Comparison of ENCODE assay signal across 1 cellular context in the genomic region with DNA sequence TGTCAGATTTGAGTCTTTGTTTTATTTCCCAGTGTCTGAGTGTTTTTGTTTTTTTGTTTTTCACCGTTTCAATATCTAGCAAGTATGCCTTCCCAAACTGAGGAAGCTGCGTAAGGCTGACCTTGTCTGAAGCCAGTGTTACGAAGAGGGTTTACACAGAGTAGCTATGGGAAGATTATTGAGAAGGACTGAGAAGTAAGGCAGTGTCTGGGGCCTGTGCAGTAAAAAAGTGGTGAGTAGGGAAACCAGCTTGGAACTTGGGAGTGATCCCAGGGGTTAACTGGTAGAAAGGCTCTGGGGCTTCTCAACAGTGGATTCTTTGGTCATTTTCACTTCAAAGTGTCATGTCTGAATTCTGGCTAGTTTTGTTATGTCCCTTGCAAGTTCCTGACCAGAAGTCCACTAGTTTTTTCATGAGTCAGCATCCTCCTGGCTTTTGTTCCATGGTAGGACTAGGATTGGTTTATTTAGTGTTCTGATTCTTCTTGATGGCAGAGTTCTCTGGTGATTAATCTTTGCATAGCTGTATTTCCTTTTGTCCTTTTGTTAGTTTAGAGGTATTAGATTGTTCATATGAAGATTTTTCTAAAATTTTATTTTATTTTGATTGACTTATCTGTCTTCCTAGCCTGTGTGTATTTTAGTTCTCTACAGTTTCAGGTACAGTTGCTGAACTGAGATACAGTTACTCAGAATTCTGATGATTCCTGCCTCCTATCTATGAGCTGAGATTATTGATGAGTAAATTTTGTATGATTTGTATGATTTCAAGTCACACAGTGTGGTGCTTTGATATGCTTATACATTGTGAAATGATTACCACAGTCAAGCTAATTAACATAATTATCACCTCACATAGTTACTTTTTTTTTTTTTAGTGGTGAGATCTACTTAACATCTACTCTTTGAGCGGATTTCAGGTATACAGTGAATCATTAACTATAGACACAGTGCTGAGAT.
TF ChIP-seq lines count a peak whose summit lies in the region.

No MANE protein-coding gene starts in this region.

TF ChIP-seq in A549, 52 proteins besides CTCF, POLR2A, EP300 and RAD21 (continued from another document):
- TF ChIP-seq, protein P1, sequence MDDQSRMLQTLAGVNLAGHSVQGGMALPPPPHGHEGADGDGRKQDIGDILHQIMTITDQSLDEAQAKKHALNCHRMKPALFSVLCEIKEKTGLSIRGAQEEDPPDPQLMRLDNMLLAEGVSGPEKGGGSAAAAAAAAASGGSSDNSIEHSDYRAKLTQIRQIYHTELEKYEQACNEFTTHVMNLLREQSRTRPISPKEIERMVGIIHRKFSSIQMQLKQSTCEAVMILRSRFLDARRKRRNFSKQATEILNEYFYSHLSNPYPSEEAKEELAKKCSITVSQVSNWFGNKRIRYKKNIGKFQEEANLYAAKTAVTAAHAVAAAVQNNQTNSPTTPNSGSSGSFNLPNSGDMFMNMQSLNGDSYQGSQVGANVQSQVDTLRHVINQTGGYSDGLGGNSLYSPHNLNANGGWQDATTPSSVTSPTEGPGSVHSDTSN (IDR thresholded peaks at IDR 0.05): no peak
- no peak for TF ChIP-seq HOXA7 (CRISPR knock-in tag; IDR thresholded peaks at IDR 0.05)
